In the genomic region with DNA sequence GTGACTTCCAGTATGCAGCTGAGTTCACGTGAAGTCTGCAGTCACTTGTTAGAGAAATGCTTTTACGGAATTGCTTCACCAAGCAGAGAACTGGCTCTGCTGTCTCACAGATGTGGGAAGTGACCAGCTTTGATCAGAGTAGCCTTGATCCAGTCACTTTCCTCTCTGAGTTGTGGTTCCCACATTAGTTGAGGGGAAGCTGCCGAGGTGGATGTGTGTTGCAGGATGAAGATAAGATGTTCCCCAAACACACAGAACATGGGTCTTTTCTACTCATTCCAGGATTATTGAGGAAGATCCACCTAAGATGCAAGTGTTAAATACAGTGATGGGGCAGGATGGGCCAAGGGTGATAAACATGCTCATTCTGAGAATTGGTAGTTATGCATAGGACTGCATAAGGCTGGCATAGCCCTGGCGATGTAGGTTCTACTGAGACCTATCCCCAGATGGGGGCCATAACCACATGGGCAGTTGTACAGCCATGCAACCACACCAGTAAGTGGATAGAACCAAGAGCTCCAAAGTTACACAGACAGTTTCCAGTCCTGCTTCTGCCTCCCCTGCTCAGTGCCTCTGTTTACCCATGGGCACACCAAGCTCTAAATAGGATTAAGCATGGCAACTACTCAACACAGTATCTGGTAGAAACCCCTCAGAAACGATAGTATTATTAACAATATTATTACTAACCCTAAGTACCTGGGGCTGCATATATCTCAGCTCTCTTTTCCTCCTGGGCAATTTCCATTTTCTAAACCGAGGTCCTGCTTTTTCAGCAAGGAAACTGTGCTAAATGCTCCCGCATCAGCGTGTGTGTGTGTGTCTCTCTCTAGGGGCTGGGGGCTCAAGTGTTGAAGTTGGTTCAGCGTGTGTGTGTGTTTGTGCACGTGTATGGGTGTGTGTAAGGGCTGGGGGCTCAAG, we compare ENCODE assay signal across 8 cellular contexts.
DNase-seq lines count a peak whose midpoint lies in the region; ATAC-seq and TF ChIP-seq lines count a peak whose summit lies in the region.

No MANE protein-coding gene starts in this region.

- no peak overlapping the region for H3K27ac ChIP-seq in SK-N-MC
- H3K27ac ChIP-seq in psoas muscle: peak overlapping the region; percentile 57

- no peaks in the 10 kb centered on the region for H3K36me3 ChIP-seq in SK-N-MC (ENCODE audit: insufficient read depth, low read length)
- no peaks in the 10 kb centered on the region for H3K36me3 ChIP-seq in psoas muscle (ENCODE audit: insufficient read depth in 1 of 2, low read depth in 1 of 2)

- H3K9ac ChIP-seq in SK-N-MC (ENCODE audit: insufficient read length): peak overlapping the region; percentile 70

- intact Hi-C loops in psoas muscle (cut with DNase I): loop anchor here in 1 of 2 donors (10.0 kb wide), 2 partner anchors 165 to 315 kb away; partner anchors contain the start of gene MAF

- no peaks in the 10 kb centered on the region for H3K27me3 ChIP-seq in psoas muscle (ENCODE audit: insufficient read depth in 3 of 3, low read length in 2 of 3)

- no peak for TF ChIP-seq CTCF in fibroblast of pulmonary artery (IDR thresholded peaks at IDR 0.05; ENCODE audit: low read length, missing control alignments)
- no peak for TF ChIP-seq CTCF in psoas muscle (IDR thresholded peaks at IDR 0.05)

- ATAC-seq in psoas muscle: no peak
- no peak for ATAC-seq in GM18870 (IDR thresholded peaks at IDR 0.05; ENCODE audit: unreplicated experiment)

- DNase-seq in G401 (ENCODE audit: low spot score) (peak; percentile 22), SK-N-MC (ENCODE audit: low read depth, low spot score) (no peak), fibroblast of pulmonary artery (ENCODE audit: low read depth) (no peak), psoas muscle (no peak), iPS-NIHi7 (ENCODE audit: extremely low spot score) (no peak), OCI-M2 (lab: John Stamatoyannopoulos, UW; ENCODE audit: unreplicated experiment) (no peak), A172 (ENCODE audit: low spot score) (no peak)

- peaks cover 12% of the 10 kb centered on the region for H3K4me1 ChIP-seq in psoas muscle

- in situ Hi-C loops in G401 (cut with HindIII; ENCODE audit: low sequenced_read_pairs): no loop called here

- 39 to 54% (median 52%) methylated on average over 10 of the region's 10 CpGs for WGBS in psoas muscle, 3 donors

- no peaks in the 10 kb centered on the region for H3K9me3 ChIP-seq in SK-N-MC (ENCODE audit: low read depth, low read length)
- H3K9me3 ChIP-seq in psoas muscle: no peaks in the 10 kb centered on the region

- H3K4me3 ChIP-seq in SK-N-MC: peak overlapping the region; percentile 76
- peak overlapping the region; percentile 57 for H3K4me3 ChIP-seq in fibroblast of pulmonary artery (replicated peaks; ENCODE audit: low read depth, low read length)
- peak overlapping the region; percentile 69 for H3K4me3 ChIP-seq in psoas muscle
